ENCODE assay signal across 1 cellular context in genomic region chr15:74369084-74369745, GRCh38.
TF ChIP-seq lines count a peak whose summit lies in the region.

No MANE protein-coding gene starts in this region.

TF ChIP-seq in H1, 55 proteins besides CTCF, POLR2A, EP300 and RAD21:
- no peak for TF ChIP-seq RBBP5 (IDR thresholded peaks at IDR 0.05; ENCODE audit: borderline replicate concordance, low read depth, low read length)
- no peak for TF ChIP-seq GABPA (IDR thresholded peaks at IDR 0.05; ENCODE audit: borderline replicate concordance, insufficient read depth, low read length)
- TF ChIP-seq YY1 (IDR thresholded peaks at IDR 0.05; ENCODE audit: low read depth, low read length) = no peak
TF ChIP-seq in H1: peak in this region for 0.
